In genomic region chr3:162262145-162262544, GRCh38 we compare ENCODE assay signal across 24 cellular contexts.
"Had no signal": no experiment of that assay in that cellular context is flagged by ENCODE, and none has a peak within 500 bp of the region (broad histone marks: within the 10 kb centered on the region; RNA-seq: fewer than 3 reads in every experiment).

No MANE protein-coding gene starts in this region.

- DNase-seq: activated CD4-positive, alpha-beta memory T cell treated with anti-CD3 and anti-CD28 coated beads for 36 hours; activated CD4-positive, alpha-beta T cell treated with anti-CD3 and anti-CD28 coated beads for 48 hours; activated CD8-positive, alpha-beta memory T cell treated with anti-CD3 and anti-CD28 coated beads for 24 hours; activated effector memory CD4-positive, alpha-beta T cell treated with anti-CD3 and anti-CD28 coated beads, Interleukin-2, amount 50 U/mL, for 16 hours; activated naive CD4-positive, alpha-beta T cell treated with Interleukin-2 at 50 U/mL for 16 hours; activated T-cell treated with anti-CD3 and anti-CD28 coated beads, Interleukin-2, amount 50 U/mL, for 4 hours; anterior cingulate cortex; KG1; NCI-H1092; NCI-H1417; NCI-H1930; NCI-H2171 treated with DMSO at 0.1 percent for 48 hours; NCI-H345; NCI-H510A; NCI-H526 treated with DMSO at 0.1 percent for 48 hours; NCI-H82; SHP77; SW 1271 had no signal

- H3K36me3 Mint-ChIP-seq: activated CD4-positive, alpha-beta memory T cell treated with anti-CD3 and anti-CD28 coated beads for 36 hours; activated naive CD8-positive, alpha-beta T cell had no signal

- H3K4me3 ChIP-seq: SJSA1 had no signal

- H3K27ac Mint-ChIP-seq: activated CD4-positive, alpha-beta memory T cell treated with anti-CD3 and anti-CD28 coated beads for 36 hours; activated naive CD8-positive, alpha-beta T cell had no signal

- H3K27me3 ChIP-seq: SJSA1 had no signal

- FAIRE-seq: RCC 7860 had no signal

- H3K36me3 ChIP-seq: SJSA1 had no signal

- H3K27me3 Mint-ChIP-seq: activated CD4-positive, alpha-beta memory T cell treated with anti-CD3 and anti-CD28 coated beads for 36 hours; activated naive CD8-positive, alpha-beta T cell; central memory CD8-positive, alpha-beta T cell had no signal

- H3K9me3 ChIP-seq: SJSA1 had no signal

- H3K4me1 Mint-ChIP-seq: central memory CD8-positive, alpha-beta T cell had no signal

- H3K4me1 ChIP-seq: SJSA1 had no signal

- H3K4me3 Mint-ChIP-seq: activated CD4-positive, alpha-beta memory T cell treated with anti-CD3 and anti-CD28 coated beads for 36 hours; activated naive CD8-positive, alpha-beta T cell; activated T-cell treated with anti-CD3 and anti-CD28 coated beads, Interleukin-2, amount 50 U/mL, for 4 hours; central memory CD8-positive, alpha-beta T cell had no signal

- ATAC-seq: activated CD4-positive, CD25-positive, alpha-beta regulatory T cell treated with anti-CD3 and anti-CD28 coated beads, Interleukin-2, amount 50 U/mL, for 24 hours; activated T-cell treated with anti-CD3 and anti-CD28 coated beads, Interleukin-2, amount 50 U/mL, for 4 hours; SK-N-SH treated with all-trans-retinoic acid at 6 μM for 48 hours had no signal

- H3K27ac ChIP-seq: SJSA1 had no signal
